ENCODE assay signal across 23 cellular contexts in genomic region chr6:18432619-18433018, GRCh38. TPM values are rescaled to one million over a fixed set of nuclear protein-coding genes. Genes with fewer than 3 reads are reported as not detected.
A peak's percentile ranks its signal among the peaks of the same experiment; 100 is the strongest.
DNase-seq lines count a peak whose midpoint lies in the region; ATAC-seq and TF ChIP-seq lines count a peak whose summit lies in the region.
"Had no signal": no experiment of that assay in that cellular context is flagged by ENCODE, and none has a peak within 500 bp of the region (broad histone marks: within the 10 kb centered on the region; RNA-seq: fewer than 3 reads in every experiment).

No MANE protein-coding gene starts in this region.

- no peak overlapping the region for H3K4me2 ChIP-seq in SK-N-SH
- H3K4me2 ChIP-seq in mammary epithelial cell (ENCODE audit: insufficient read depth, low read depth, low read length), result no peak overlapping the region
- no peak overlapping the region for H3K4me2 ChIP-seq in mesenchymal stem cell (ENCODE audit: low read length, poor library complexity, severe bottlenecking)

- H3K9ac ChIP-seq in SK-N-SH (no peak overlapping the region), mammary epithelial cell (ENCODE audit: insufficient read depth, low read length) (no peak overlapping the region), mesenchymal stem cell (ENCODE audit: low read length) (no peak overlapping the region)

- no peaks in the 10 kb centered on the region for H3K79me2 ChIP-seq in SK-N-SH (ENCODE audit: insufficient read depth)
- H3K79me2 ChIP-seq in mammary epithelial cell (ENCODE audit: insufficient read depth, low read length), result peaks cover 49% of the 10 kb centered on the region

- H3K18ac ChIP-seq in mesenchymal stem cell (ENCODE audit: low read depth in 1 of 2, low read length in 2 of 2), result no peak overlapping the region

- POLR2A ChIA-PET in SK-N-SH (lab: Yijun Ruan, JAX), result no interaction called here

- H3K4me1 ChIP-seq in SK-N-SH (ENCODE audit: control insufficient read depth in 1 of 2, insufficient read depth in 2 of 2, low read depth in 1 of 2, low read length in 1 of 2) (peaks cover 0 to 13% of the 10 kb centered on the region in 2 experiments; a peak in 2 of 4 replicates), mammary epithelial cell (ENCODE audit: insufficient read depth, low read length) (peaks cover 43% of the 10 kb centered on the region), mesenchymal stem cell (ENCODE audit: control insufficient read depth, insufficient read depth, low read depth, low read length) (no peaks in the 10 kb centered on the region), upper lobe of left lung (peaks cover 27 to 40% (median 28%) of the 10 kb centered on the region in 4 donors)
- H3K4me1 ChIP-seq: BE2C, prostate gland had no signal

- no peak overlapping the region for H2BK120ac ChIP-seq in mesenchymal stem cell (ENCODE audit: low read depth, low read length)

- H3K79me1 ChIP-seq in mesenchymal stem cell (replicated peaks; ENCODE audit: low read length, poor library complexity, severe bottlenecking), result peaks cover 3% of the 10 kb centered on the region

- ATAC-seq in SK-N-SH treated with all-trans-retinoic acid at 6 μM for 48 hours, result no peak
- peak in 1 of 2 donors; percentile 17 for ATAC-seq in upper lobe of left lung (ENCODE audit: low FRiP score in 2 of 2)
- ATAC-seq in HG03139 (IDR thresholded peaks at IDR 0.05; ENCODE audit: unreplicated experiment), result no peak
- ATAC-seq in HG02763 (IDR thresholded peaks at IDR 0.05; ENCODE audit: unreplicated experiment), result no peak
- ATAC-seq in HG03097 (IDR thresholded peaks at IDR 0.05; ENCODE audit: low FRiP score, unreplicated experiment), result no peak
- ATAC-seq: activated T-helper 17 cell treated with anti-CD3 and anti-CD28 coated beads, Interleukin-2, amount 50 U/mL, for 72 hours; mucosa of descending colon had no signal

- H3K14ac ChIP-seq in mesenchymal stem cell (ENCODE audit: low read length in 2 of 2), result no peak overlapping the region

- TF ChIP-seq POLR2A in upper lobe of left lung (IDR thresholded peaks at IDR 0.05), result peak in 1 of 4 donors; percentile 1

- no peak overlapping the region for H4K91ac ChIP-seq in mesenchymal stem cell (ENCODE audit: low read length)

- BruUV-seq in mammary epithelial cell (replicated peaks; lab: Mats Ljungman, UMichigan), result no TSS peak

- WGBS in SK-N-SH (ENCODE audit: low lambda C conversion rate), result 55% methylated on average over 3 of the region's 3 CpGs
- WGBS in mammary epithelial cell (ENCODE audit: low coverage, missing lambda C conversion rate), result 100% methylated on average over 3 of the region's 3 CpGs
- WGBS in mesenchymal stem cell, result 88% methylated on average over 3 of the region's 3 CpGs
- 74 to 81% methylated on average over 3 of the region's 3 CpGs for WGBS in upper lobe of left lung, 2 donors

- dilution Hi-C loops in mammary epithelial cell (cut with HindIII; ENCODE audit: low sequenced_read_pairs), result no loop called here

- TF ChIP-seq CTCF in SK-N-SH (IDR thresholded peaks at IDR 0.05) (no peak), mammary epithelial cell (conservative IDR thresholded peaks at IDR 0.05 in 1 of 2, IDR thresholded peaks at IDR 0.05 in 1 of 2; ENCODE audit: extremely low read depth in 1 of 2, insufficient read depth in 1 of 2, low read depth in 1 of 2, low read length in 2 of 2) (no peak), upper lobe of left lung (IDR thresholded peaks at IDR 0.05) (no peak)

- no peaks in the 10 kb centered on the region for H3K9me2 ChIP-seq in SK-N-SH

- no peak for TF ChIP-seq RAD21 in SK-N-SH (IDR thresholded peaks at IDR 0.05; ENCODE audit: low read length)

- H3K36me3 ChIP-seq in SK-N-SH (replicated peaks in 1 of 2; ENCODE audit: control insufficient read depth in 1 of 2, insufficient read depth in 2 of 2, low read length in 1 of 2), result no peaks in the 10 kb centered on the region
- no peaks in the 10 kb centered on the region for H3K36me3 ChIP-seq in mammary epithelial cell (ENCODE audit: insufficient read depth, low read length)
- H3K36me3 ChIP-seq in mesenchymal stem cell (ENCODE audit: control insufficient read depth in 1 of 2, insufficient read depth in 2 of 2, low read depth in 1 of 2, low read length in 2 of 2), result no peaks in the 10 kb centered on the region
- H3K36me3 ChIP-seq in upper lobe of left lung, result peaks cover 0 to 27% (median 2%) of the 10 kb centered on the region in 4 donors
- H3K36me3 ChIP-seq: BE2C, prostate gland had no signal

- H2BK5ac ChIP-seq in mesenchymal stem cell (ENCODE audit: low read depth, low read length, poor library complexity, severe bottlenecking), result no peak overlapping the region

- peak overlapping the region; percentile 5 for H2AK5ac ChIP-seq in mesenchymal stem cell (ENCODE audit: low read length, severe bottlenecking)

- H3K4me3 ChIP-seq in SK-N-SH (ENCODE audit: low read depth in 2 of 2, low read length in 1 of 2) (no peak overlapping the region), mammary epithelial cell (replicated peaks in 1 of 3; ENCODE audit: insufficient read depth in 1 of 3, low read depth in 2 of 3, low read length in 3 of 3) (no peak overlapping the region), mesenchymal stem cell (ENCODE audit: insufficient read depth in 1 of 2, low read depth in 1 of 2, low read length in 2 of 2) (no peak overlapping the region), upper lobe of left lung (no peak overlapping the region)
- H3K4me3 ChIP-seq: mucosa of descending colon, prostate gland, skin epidermis had no signal

- TF ChIP-seq EP300 in SK-N-SH (IDR thresholded peaks at IDR 0.05; ENCODE audit: borderline replicate concordance in 1 of 2, low read depth in 1 of 2, low read length in 1 of 2), result no peak
- no peak for TF ChIP-seq EP300 in upper lobe of left lung (IDR thresholded peaks at IDR 0.05)

- no peaks in the 10 kb centered on the region for H3F3A ChIP-seq in SK-N-SH (replicated peaks; ENCODE audit: insufficient read depth)

- H3K27ac ChIP-seq in SK-N-SH (ENCODE audit: low read depth in 2 of 2, low read length in 1 of 2) (no peak overlapping the region), mammary epithelial cell (ENCODE audit: insufficient read depth, low read depth, low read length) (peak overlapping the region; percentile 76), mesenchymal stem cell (ENCODE audit: low read length, poor library complexity, severe bottlenecking) (no peak overlapping the region), upper lobe of left lung (peak overlapping the region; percentile 39 to 54 (median 50))
- H3K27ac ChIP-seq: prostate gland, VCaP had no signal

- H3K27me3 ChIP-seq in SK-N-SH (ENCODE audit: insufficient read depth), result no peaks in the 10 kb centered on the region
- no peaks in the 10 kb centered on the region for H3K27me3 ChIP-seq in mammary epithelial cell (ENCODE audit: insufficient read depth, low read length)
- H3K27me3 ChIP-seq in mesenchymal stem cell (ENCODE audit: control insufficient read depth in 1 of 2, insufficient read depth in 1 of 2, low read length in 2 of 2), result no peaks in the 10 kb centered on the region
- no peaks in the 10 kb centered on the region for H3K27me3 ChIP-seq in upper lobe of left lung
- H3K27me3 ChIP-seq: BE2C had no signal

- no peak overlapping the region for H3K23ac ChIP-seq in mesenchymal stem cell (ENCODE audit: low read length in 2 of 2)

- CTCF ChIA-PET in SK-N-SH (lab: Yijun Ruan, JAX) (no interaction called here), mammary epithelial cell (lab: Charles Lee; ENCODE audit: low non-redundant PET) (interaction anchor here (0.5 kb wide), 1 partner anchor 39 kb away, joined by 12 read pairs; no protein-coding TSS in a partner anchor)

- H2AFZ ChIP-seq in SK-N-SH (ENCODE audit: low read depth) (peak overlapping the region; percentile 42; the same call in 1 of the 2 replicates), mammary epithelial cell (ENCODE audit: low read depth, low read length) (no peak overlapping the region), mesenchymal stem cell (ENCODE audit: low read depth, low read length) (no peak overlapping the region)

- H3K9me3 ChIP-seq in SK-N-SH, result no peaks in the 10 kb centered on the region
- H3K9me3 ChIP-seq in mammary epithelial cell (replicated peaks; ENCODE audit: insufficient read depth, low read length), result no peaks in the 10 kb centered on the region
- H3K9me3 ChIP-seq in mesenchymal stem cell (ENCODE audit: control insufficient read depth, low read length), result no peaks in the 10 kb centered on the region
- no peaks in the 10 kb centered on the region for H3K9me3 ChIP-seq in upper lobe of left lung
- H3K9me3 ChIP-seq: BE2C, mucosa of descending colon, prostate gland had no signal

- no peaks in the 10 kb centered on the region for H4K20me1 ChIP-seq in SK-N-SH (ENCODE audit: insufficient read depth)
- no peaks in the 10 kb centered on the region for H4K20me1 ChIP-seq in mammary epithelial cell (ENCODE audit: insufficient read depth, low read length)

- DNase-seq in SK-N-SH (no peak), mammary epithelial cell (no peak), mesenchymal stem cell (no peak), upper lobe of left lung (no peak)
- DNase-seq: activated CD8-positive, alpha-beta memory T cell treated with anti-CD3 and anti-CD28 coated beads, Interleukin-2, amount 50 U/mL, for 4 hours; BE2C; COR-L47; head of caudate nucleus; MM.1S; mucosa of descending colon; NCI-H1436 treated with DMSO at 0.1 percent for 48 hours; NCI-H524; stimulated activated CD4-positive, alpha-beta T cell treated with anti-CD3 and anti-CD28 coated beads, Interleukin-1b, Interleukin-23, amount 100 ng/mL, for 48 hours; T-helper 2 cell had no signal

- H3K4ac ChIP-seq in mesenchymal stem cell (ENCODE audit: low read depth in 1 of 2, low read length in 2 of 2), result no peak overlapping the region

- H4K8ac ChIP-seq in mesenchymal stem cell (ENCODE audit: low read length), result no peak overlapping the region

- intact Hi-C loops in mammary epithelial cell (cut with micrococcal nuclease), result loop anchor here (5.0 kb wide), 1 partner anchor 80 kb away; no protein-coding TSS in a partner anchor

- no peak overlapping the region for H2BK15ac ChIP-seq in mesenchymal stem cell (ENCODE audit: low read depth, poor library complexity, severe bottlenecking)

- in situ Hi-C loops in mammary epithelial cell (cut with MboI; ENCODE audit: low sequenced_read_pairs in 2 of 2), result no loop called here

- H2BK12ac ChIP-seq in mesenchymal stem cell (ENCODE audit: low read length in 2 of 2), result no peak overlapping the region

TF ChIP-seq in SK-N-SH, 30 proteins besides CTCF, POLR2A, EP300 and RAD21 (continues in another document):
- TF ChIP-seq TAF1 (IDR thresholded peaks at IDR 0.05; ENCODE audit: borderline replicate concordance, low read depth, low read length), result no peak

TF ChIP-seq in SK-N-SH treated with all-trans-retinoic acid at 6 μM for 48 hours, 23 proteins besides CTCF, POLR2A, EP300 and RAD21 (continues in another document):
- TF ChIP-seq GLIS3 (CRISPR knock-in tag; IDR thresholded peaks at IDR 0.05) (no peak), ZFP3 (CRISPR knock-in tag; IDR thresholded peaks at IDR 0.05) (no peak)

RNA-seq across cellular contexts. Expression of gene RNF144B, which starts 45.5 kb away (rescaled TPM):
- polyA plus RNA-seq in SK-N-SH (2012; rRNA removed) (1.2 and 1.8 TPM in 2 replicates), mammary epithelial cell (8.4 TPM)
- polyA plus RNA-seq in SK-N-SH (2012; cell fraction: cytosol; rRNA removed), result 1.6 and 2.0 TPM in 2 replicates
- polyA plus RNA-seq in SK-N-SH (2012; cell fraction: nucleus; rRNA removed), result 2.0 and 3.7 TPM in 2 replicates
- total RNA-seq in mammary epithelial cell (10 to 100 TPM; 45.7 to 74.7 TPM), upper lobe of left lung (100 to 1,000 TPM in 1 of 6 donors, 10 to 100 TPM in 5; 46.1 to 105 (median 55.8) TPM)
- 13.9 TPM for polyA minus RNA-seq in mammary epithelial cell
- 0.15 TPM for polyA plus RNA-seq in mesenchymal stem cell (2013, experiment 1 of 2)
- polyA plus RNA-seq in mesenchymal stem cell (2013, experiment 2 of 2), result 0.14 TPM
- total RNA-seq: RPMI7951 had no signal

Comparison
In these comparisons a context has a peak if more than half of its experiments do, and no peak if none do; other contexts are left out.
1. H3K27ac ChIP-seq: peak in mammary epithelial cell (single experiment) and upper lobe of left lung (4 of 4); none in SK-N-SH (0 of 2) and mesenchymal stem cell (single experiment).